In genomic region chr3:56467801-56468183, GRCh38 we compare ENCODE assay signal across 8 cellular contexts. TPM values are rescaled to one million over a fixed set of nuclear protein-coding genes. Genes with fewer than 3 reads are reported as not detected.
A peak's percentile ranks its signal among the peaks of the same experiment; 100 is the strongest.
DNase-seq lines count a peak whose midpoint lies in the region; ATAC-seq and TF ChIP-seq lines count a peak whose summit lies in the region.

No MANE protein-coding gene starts in this region.

- no peaks in the 10 kb centered on the region for H4K20me1 ChIP-seq in PC-3 (ENCODE audit: low read length)

- H3F3A ChIP-seq in PC-3 (ENCODE audit: low read length, unreplicated experiment), result no peaks in the 10 kb centered on the region

- peak overlapping the region; percentile 68 for H3K4me3 Mint-ChIP-seq in osteocyte (ENCODE audit: unreplicated experiment)

- H3K9me2 ChIP-seq in PC-3 (replicated peaks; ENCODE audit: low read length), result no peaks in the 10 kb centered on the region; the same call in 1 of the 2 replicates

- CTCF ChIA-PET in PC-3 (lab: Charles Lee), result no interaction called here

- H3K4me1 ChIP-seq in BE2C (no peaks in the 10 kb centered on the region), PC-3 (ENCODE audit: insufficient read depth, low read length) (no peaks in the 10 kb centered on the region)

- intact Hi-C loops in PC-3 (cut with micrococcal nuclease), result no loop called here

- peak; percentile 41 for ATAC-seq in PC-3
- ATAC-seq in HG03025 (IDR thresholded peaks at IDR 0.05; ENCODE audit: low FRiP score, unreplicated experiment), result no peak
- no peak for ATAC-seq in GM19455 (IDR thresholded peaks at IDR 0.05; ENCODE audit: unreplicated experiment)
- no peak for ATAC-seq in HG02588 (IDR thresholded peaks at IDR 0.05; ENCODE audit: unreplicated experiment)

- POLR2A ChIA-PET in PC-3 (lab: Charles Lee; ENCODE audit: unreplicated experiment), result no interaction called here

- H3K27me3 ChIP-seq in BE2C, result peaks cover 19% of the 10 kb centered on the region
- peaks cover 31% of the 10 kb centered on the region for H3K27me3 ChIP-seq in PC-3 (ENCODE audit: low read length)

- H3K27ac ChIP-seq in PC-3 (ENCODE audit: low read length), result no peak overlapping the region

- H2AFZ ChIP-seq in PC-3 (ENCODE audit: low read length), result peak overlapping the region; percentile 61

- H3K36me3 ChIP-seq in BE2C (no peaks in the 10 kb centered on the region), PC-3 (ENCODE audit: low read depth, low read length) (no peaks in the 10 kb centered on the region)

- BruUV-seq in PC-3 (replicated peaks; lab: Mats Ljungman, UMichigan), result no TSS peak

- H3K9me3 ChIP-seq in BE2C, result no peaks in the 10 kb centered on the region
- H3K9me3 ChIP-seq in PC-3 (ENCODE audit: low read length), result no peaks in the 10 kb centered on the region

- H3K9ac ChIP-seq in PC-3 (ENCODE audit: low read length), result no peak overlapping the region

- H3K9me3 Mint-ChIP-seq in osteocyte (ENCODE audit: unreplicated experiment), result no peaks in the 10 kb centered on the region

- peaks cover 10% of the 10 kb centered on the region for H3K4me1 Mint-ChIP-seq in osteocyte (ENCODE audit: unreplicated experiment)

- no peak overlapping the region for H3K27ac Mint-ChIP-seq in osteocyte (ENCODE audit: unreplicated experiment)

- peaks cover 31% of the 10 kb centered on the region for H3K27me3 Mint-ChIP-seq in osteocyte (ENCODE audit: unreplicated experiment)

- H3K79me2 ChIP-seq in PC-3 (ENCODE audit: low read length), result no peaks in the 10 kb centered on the region

- DNase-seq in BE2C (no peak), PC-3 (no peak), fibroblast of pulmonary artery (ENCODE audit: low read depth) (no peak), osteocyte (ENCODE audit: extremely low spot score, unreplicated experiment) (no peak), AML-193 (lab: John Stamatoyannopoulos, UW) (no peak)

- TF ChIP-seq CTCF in BE2C (IDR thresholded peaks at IDR 0.05; ENCODE audit: low read depth, low read length), result no peak
- no peak for TF ChIP-seq CTCF in PC-3 (conservative IDR thresholded peaks at IDR 0.05; ENCODE audit: low read depth, low read length)
- TF ChIP-seq CTCF in fibroblast of pulmonary artery (IDR thresholded peaks at IDR 0.05; ENCODE audit: low read length, missing control alignments), result no peak
- TF ChIP-seq CTCF in osteocyte (IDR thresholded peaks at IDR 0.05), result no peak

- H3K4me3 ChIP-seq in BE2C (ENCODE audit: low read depth, low read length) (peak overlapping the region; percentile 49), PC-3 (ENCODE audit: low read length) (peak overlapping the region; percentile 61), fibroblast of pulmonary artery (replicated peaks; ENCODE audit: low read depth, low read length) (peak overlapping the region; percentile 46)

- H3K36me3 Mint-ChIP-seq in osteocyte (ENCODE audit: unreplicated experiment), result no peaks in the 10 kb centered on the region

- H3K4me2 ChIP-seq in PC-3 (ENCODE audit: low read length), result peak overlapping the region; percentile 73

RNA-seq across cellular contexts. Expression of gene ERC2, which starts 0.5 kb away (rescaled TPM):
- polyA plus RNA-seq in BE2C (2012; ENCODE audit: insufficient read depth, insufficient read length, low read depth), result 0.34 TPM
- total RNA-seq in PC-3 (2014; rRNA removed) (0.77 and 3.3 TPM in 2 replicates), osteocyte (0.35 and 0.78 TPM in 2 replicates)
